13 cellular contexts compared by ENCODE assay signal in genomic region chr1:30856260-30856790, GRCh38. TPM values are rescaled to one million over a fixed set of nuclear protein-coding genes. Genes with fewer than 3 reads are reported as not detected.
DNase-seq lines count a peak whose midpoint lies in the region; FAIRE-seq and TF ChIP-seq lines count a peak whose summit lies in the region.
"Had no signal": no experiment of that assay in that cellular context is flagged by ENCODE, and none has a peak within 500 bp of the region (broad histone marks: within the 10 kb centered on the region; RNA-seq: fewer than 3 reads in every experiment).

No MANE protein-coding gene starts in this region.

- no peak overlapping the region for H3K9ac ChIP-seq in colonic mucosa (ENCODE audit: low read depth in 2 of 2, low read length in 2 of 2)

- intact Hi-C loops in lower leg skin (cut with DNase I; ENCODE audit: low total_unique reads) (no loop called here), colonic mucosa (cut with DNase I) (no loop called here)

- WGBS in lower leg skin, 2 donors: 39 to 42% methylated on average over 14 of the region's 14 CpGs

- H3K4me1 ChIP-seq in colonic mucosa: no peaks in the 10 kb centered on the region

- DNase-seq in COLO668 (lab: John Stamatoyannopoulos, UW; ENCODE audit: unreplicated experiment) (peak; percentile 30), NCI-H1436 treated with DMSO at 0.1 percent for 48 hours (lab: John Stamatoyannopoulos, UW) (peak; percentile 79), NCI-H82 treated with DMSO at 0.1 percent for 48 hours (lab: John Stamatoyannopoulos, UW; ENCODE audit: unreplicated experiment) (peak; percentile 5), glutamatergic neuron (peak; percentile 78), lower leg skin (ENCODE audit: low spot score in 2 of 2) (no peak), ACHN (no peak), colonic mucosa (no peak), H54 (ENCODE audit: insufficient read length, low spot score) (no peak)
- DNase-seq: activated naive CD4-positive, alpha-beta T cell treated with Interleukin-2 at 50 U/mL for 16 hours; effector memory CD4-positive, alpha-beta T cell; NK-92 treated with Interleukin-12 subunit alpha and Interleukin-12 subunit beta, amount 100 ng/mL, for 24 hours had no signal

- in situ Hi-C loops in ACHN (cut with HindIII; ENCODE audit: low pct_ligation_motif_present, low pct_unique_long_range_greater_than_20kb, low sequenced_read_pairs): no loop called here

- no peaks in the 10 kb centered on the region for H3K36me3 Mint-ChIP-seq in glutamatergic neuron (ENCODE audit: unreplicated experiment)

- no peak overlapping the region for H3K27ac ChIP-seq in colonic mucosa

- no peak overlapping the region for H3K4me3 Mint-ChIP-seq in glutamatergic neuron (ENCODE audit: unreplicated experiment)

- H3K27me3 Mint-ChIP-seq in glutamatergic neuron (ENCODE audit: unreplicated experiment): peaks cover 7% of the 10 kb centered on the region

- no peaks in the 10 kb centered on the region for H3K9me3 ChIP-seq in colonic mucosa

- H3K9me3 Mint-ChIP-seq in glutamatergic neuron (ENCODE audit: unreplicated experiment): no peaks in the 10 kb centered on the region

- H3K4me1 Mint-ChIP-seq in glutamatergic neuron (ENCODE audit: low read depth, unreplicated experiment): peaks cover 17% of the 10 kb centered on the region

- TF ChIP-seq POLR2A in lower leg skin (IDR thresholded peaks at IDR 0.05): no peak
- TF ChIP-seq POLR2A in H54 (IDR thresholded peaks at IDR 0.05; ENCODE audit: low read depth, low read length): no peak

- TF ChIP-seq CTCF in glutamatergic neuron (IDR thresholded peaks at IDR 0.05; ENCODE audit: partially characterized antibody, unreplicated experiment): no peak
- no peak for TF ChIP-seq CTCF in lower leg skin (IDR thresholded peaks at IDR 0.05)
- no peak for TF ChIP-seq CTCF in colonic mucosa (IDR thresholded peaks at IDR 0.05)

- H3K27me3 ChIP-seq in colonic mucosa: no peaks in the 10 kb centered on the region

- FAIRE-seq in H54 (lab: Jason Lieb, UNC): no peak
- FAIRE-seq: TTC549 had no signal

- H3K4me3 ChIP-seq in lower leg skin (ENCODE audit: low read depth, poor library complexity, severe bottlenecking): no peak overlapping the region
- H3K4me3 ChIP-seq in colonic mucosa: no peak overlapping the region

- no peak overlapping the region for H3K27ac Mint-ChIP-seq in glutamatergic neuron (ENCODE audit: unreplicated experiment)
- H3K27ac Mint-ChIP-seq: progenitor cell of endocrine pancreas had no signal

- no peaks in the 10 kb centered on the region for H3K36me3 ChIP-seq in colonic mucosa

RNA-seq across cellular contexts. Expression of gene SDC3, which starts 52.2 kb away (rescaled TPM):
- total RNA-seq in glutamatergic neuron (ENCODE audit: unreplicated experiment) (41.7 TPM), lower leg skin (10 to 100 TPM in 3 of 4 donors, 1 to 10 TPM in 1; 4.3 to 23.5 (median 14.5) TPM), colonic mucosa (10 to 100 TPM; 15.2 to 24.2 TPM)

Comparison
In these comparisons a context has a peak if more than half of its experiments do, and no peak if none do; other contexts are left out.
1. DNase-seq: peak in COLO668 (single experiment), NCI-H1436 treated with DMSO at 0.1 percent for 48 hours (single experiment), NCI-H82 treated with DMSO at 0.1 percent for 48 hours (single experiment) and glutamatergic neuron (single experiment); none in lower leg skin (0 of 2), ACHN (single experiment), colonic mucosa (single experiment) and H54 (single experiment).